Comparison of ENCODE assay signal across 8 cellular contexts in the genomic region with DNA sequence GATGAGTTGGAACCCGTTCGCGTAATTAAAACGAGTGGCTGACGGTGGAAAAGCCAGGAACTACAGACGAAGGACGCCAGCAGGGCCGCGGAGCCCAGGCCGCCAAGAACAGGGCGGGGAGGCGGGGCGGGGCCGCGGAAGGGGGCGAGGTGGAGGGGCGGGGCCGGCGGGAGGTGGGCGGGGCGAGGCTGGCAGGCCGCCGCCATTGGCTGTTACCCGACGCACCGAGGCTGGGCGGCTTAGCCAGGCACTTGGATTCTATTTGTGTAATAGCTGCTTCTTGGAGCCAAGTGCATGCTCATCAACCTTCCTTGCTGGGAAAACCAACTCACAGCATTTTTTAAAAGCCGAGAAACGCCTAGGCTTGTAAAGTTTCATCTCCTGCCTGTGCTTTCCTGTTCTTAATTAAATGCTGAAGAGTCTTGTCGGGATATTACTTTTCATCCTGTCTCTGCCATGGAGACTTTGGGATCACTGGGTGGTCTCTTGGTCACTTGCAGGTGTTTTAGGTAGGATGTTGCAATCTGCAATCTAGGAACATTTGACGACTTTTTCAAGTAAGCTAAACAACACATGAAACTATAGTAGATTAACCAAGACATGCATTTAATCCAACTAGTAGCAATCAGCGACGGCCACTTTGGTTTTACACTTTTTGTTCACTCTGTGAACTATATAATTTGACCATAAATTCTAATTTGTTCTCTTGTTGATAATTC.
A peak's percentile ranks its signal among the peaks of the same experiment; 100 is the strongest.
DNase-seq lines count a peak whose midpoint lies in the region; ATAC-seq and TF ChIP-seq lines count a peak whose summit lies in the region.

No MANE protein-coding gene starts in this region.

- TF ChIP-seq CTCF in coronary artery (IDR thresholded peaks at IDR 0.05): no peak

- peak; percentile 35 for ATAC-seq in HG03442 (IDR thresholded peaks at IDR 0.05; ENCODE audit: unreplicated experiment)

- H3K27ac ChIP-seq in coronary artery: peak overlapping the region; percentile 97 to 99

- DNase-seq in AG20443 (ENCODE audit: low spot score) (peak; percentile 98), GM19240 (ENCODE audit: insufficient read length, low spot score) (peak; percentile 74), NCI-H526 (lab: John Stamatoyannopoulos, UW) (peak; percentile 53 to 91), coronary artery (ENCODE audit: low spot score) (peak; percentile 95), left kidney (ENCODE audit: low read depth, low spot score) (peak; percentile 95)
- DNase-seq in activated CD4-positive, alpha-beta T cell treated with anti-CD3 and anti-CD28 coated beads, Interleukin-2, amount 50 U/mL, for 1 hour: peak; percentile 84
- peak; percentile 82 to 84 for DNase-seq in stimulated activated CD4-positive, alpha-beta T cell treated with anti-CD3 and anti-CD28 coated beads, Interleukin-2, amount 100 ng/mL, for 24 hours

- peak overlapping the region; percentile 84 for H3K4me3 ChIP-seq in coronary artery

Comparison
In these comparisons a context has a peak if more than half of its experiments do, and no peak if none do; other contexts are left out.
1. Peak in every context shown above with its lines: DNase-seq, ATAC-seq, H3K4me3 ChIP-seq and H3K27ac ChIP-seq.